ENCODE assay signal across 1 cellular context in genomic region chr3:172098698-172099494, GRCh38.
TF ChIP-seq lines count a peak whose summit lies in the region.

No MANE protein-coding gene starts in this region.

TF ChIP-seq in HepG2, 621 proteins besides CTCF, POLR2A, EP300 and RAD21 (continued from another document and continues in another):
- TF ChIP-seq ZNF281 (CRISPR knock-in tag; IDR thresholded peaks at IDR 0.05; ENCODE audit: borderline replicate concordance): no peak
- TF ChIP-seq ZBTB34 (CRISPR knock-in tag; IDR thresholded peaks at IDR 0.05): peak; percentile 92
- TF ChIP-seq ZNF816 (CRISPR knock-in tag; IDR thresholded peaks at IDR 0.05; ENCODE audit: borderline replicate concordance): no peak; the same call in 1 of the 2 replicates
- TF ChIP-seq ZNF296 (CRISPR knock-in tag; conservative IDR thresholded peaks at IDR 0.05): no peak
- no peak for TF ChIP-seq E2F2 (CRISPR knock-in tag; IDR thresholded peaks at IDR 0.05; ENCODE audit: borderline replicate concordance)
- peak; percentile 94 for TF ChIP-seq MED1 (CRISPR knock-in tag; IDR thresholded peaks at IDR 0.05)
- no peak for TF ChIP-seq MEIS1 (CRISPR knock-in tag; IDR thresholded peaks at IDR 0.05; ENCODE audit: borderline replicate concordance)
- TF ChIP-seq NR2F6 (IDR thresholded peaks at IDR 0.05): peak; percentile 61; the same call in 1 of the 2 replicates
- TF ChIP-seq NR2F6 (CRISPR knock-in tag; IDR thresholded peaks at IDR 0.05): peak; percentile 78
- TF ChIP-seq ZNF451 (CRISPR knock-in tag; IDR thresholded peaks at IDR 0.05): no peak
- no peak for TF ChIP-seq DMAP1 (CRISPR knock-in tag; IDR thresholded peaks at IDR 0.05)
- TF ChIP-seq ZSCAN22 (CRISPR knock-in tag; IDR thresholded peaks at IDR 0.05): no peak
- TF ChIP-seq HNRNPUL1 (IDR thresholded peaks at IDR 0.05; ENCODE audit: low read depth, low read length): no peak
- TF ChIP-seq ZMYM4 (CRISPR knock-in tag; IDR thresholded peaks at IDR 0.05): peak; percentile 86
- TF ChIP-seq NR1H2 (CRISPR knock-in tag; IDR thresholded peaks at IDR 0.05; ENCODE audit: borderline replicate concordance, low read depth): no peak
- no peak for TF ChIP-seq MYNN (CRISPR knock-in tag; IDR thresholded peaks at IDR 0.05; ENCODE audit: low read depth)
- TF ChIP-seq SRSF1 (optimal IDR thresholded peaks at IDR 0.05; ENCODE audit: low read depth, low read length): no peak
- TF ChIP-seq ZNF18 (CRISPR knock-in tag; IDR thresholded peaks at IDR 0.05; ENCODE audit: insufficient replicate concordance): peak; percentile 98
- 0 out of 2 replicates have a peak, but pooled peaks have one; percentile 51 for TF ChIP-seq ZSCAN9 (CRISPR knock-in tag; IDR thresholded peaks at IDR 0.05; ENCODE audit: borderline replicate concordance)
- peak; percentile 37; the same call in 1 of the 2 replicates for TF ChIP-seq PITX1 (CRISPR knock-in tag; IDR thresholded peaks at IDR 0.05)
- TF ChIP-seq PCBP2 (optimal IDR thresholded peaks at IDR 0.05; ENCODE audit: low read depth, low read length, poor library complexity, severe bottlenecking): no peak
- no peak for TF ChIP-seq KLF9 (CRISPR knock-in tag; IDR thresholded peaks at IDR 0.05; ENCODE audit: low read depth)
- no peak for TF ChIP-seq RFX3 (CRISPR knock-in tag; IDR thresholded peaks at IDR 0.05)
- TF ChIP-seq FUBP1 (CRISPR knock-in tag; IDR thresholded peaks at IDR 0.05; ENCODE audit: borderline replicate concordance): no peak
- peak; percentile 73; the same call in 1 of the 2 replicates for TF ChIP-seq ZNF205 (CRISPR knock-in tag; IDR thresholded peaks at IDR 0.05)
- peak; percentile 38; the same call in 1 of the 2 replicates for TF ChIP-seq UBTF (CRISPR knock-in tag; IDR thresholded peaks at IDR 0.05)
- no peak; the same call in 1 of the 2 replicates for TF ChIP-seq ZNF800 (CRISPR knock-in tag; IDR thresholded peaks at IDR 0.05)
- peak; percentile 69; the same call in 1 of the 2 replicates for TF ChIP-seq HOMEZ (CRISPR knock-in tag; IDR thresholded peaks at IDR 0.05; ENCODE audit: low read depth)
- TF ChIP-seq ZBTB2 (CRISPR knock-in tag; IDR thresholded peaks at IDR 0.05; ENCODE audit: low read depth): no peak
- no peak for TF ChIP-seq SPEN (CRISPR knock-in tag; IDR thresholded peaks at IDR 0.05; ENCODE audit: low read depth)
- no peak for TF ChIP-seq MAFF (IDR thresholded peaks at IDR 0.05; ENCODE audit: low read depth, low read length)
- TF ChIP-seq ZNF841 (CRISPR knock-in tag; IDR thresholded peaks at IDR 0.05; ENCODE audit: borderline replicate concordance): no peak
- TF ChIP-seq SP1 (IDR thresholded peaks at IDR 0.05): no peak
- no peak for TF ChIP-seq SP1 (CRISPR knock-in tag; IDR thresholded peaks at IDR 0.05)
- TF ChIP-seq NFE2L1 (CRISPR knock-in tag; IDR thresholded peaks at IDR 0.05; ENCODE audit: borderline replicate concordance): no peak
- no peak for TF ChIP-seq ZNF562 (CRISPR knock-in tag; IDR thresholded peaks at IDR 0.05; ENCODE audit: borderline replicate concordance)
- TF ChIP-seq PAX8 (CRISPR knock-in tag; IDR thresholded peaks at IDR 0.05; ENCODE audit: borderline replicate concordance): no peak
- peak; percentile 89 for TF ChIP-seq ISL2 (CRISPR knock-in tag; IDR thresholded peaks at IDR 0.05)
- no peak for TF ChIP-seq ZNF570 (CRISPR knock-in tag; IDR thresholded peaks at IDR 0.05; ENCODE audit: borderline replicate concordance)
- no peak for TF ChIP-seq HNRNPLL (IDR thresholded peaks at IDR 0.05; ENCODE audit: low read depth, low read length, poor library complexity, severe bottlenecking)
- TF ChIP-seq ZNF333 (CRISPR knock-in tag; IDR thresholded peaks at IDR 0.05; ENCODE audit: borderline replicate concordance): no peak
- TF ChIP-seq ZNF513 (CRISPR knock-in tag; conservative IDR thresholded peaks at IDR 0.05): no peak
- TF ChIP-seq ZNF235 (CRISPR knock-in tag; IDR thresholded peaks at IDR 0.05; ENCODE audit: borderline replicate concordance): no peak
- 0 out of 2 replicates have a peak, but pooled peaks have one; percentile 26 for TF ChIP-seq SIX1 (CRISPR knock-in tag; IDR thresholded peaks at IDR 0.05; ENCODE audit: borderline replicate concordance)
- no peak for TF ChIP-seq ZNF207 (IDR thresholded peaks at IDR 0.05; ENCODE audit: borderline replicate concordance)
- TF ChIP-seq ZNF652 (CRISPR knock-in tag; IDR thresholded peaks at IDR 0.05; ENCODE audit: borderline replicate concordance, low read depth): peak; percentile 59; the same call in 1 of the 2 replicates
- no peak for TF ChIP-seq ZNF747 (CRISPR knock-in tag; IDR thresholded peaks at IDR 0.05; ENCODE audit: borderline replicate concordance)
- TF ChIP-seq ZNF460 (CRISPR knock-in tag; IDR thresholded peaks at IDR 0.05; ENCODE audit: borderline replicate concordance): no peak
- no peak for TF ChIP-seq HOXA5 (CRISPR knock-in tag; IDR thresholded peaks at IDR 0.05)
